ENCODE assay signal across 10 cellular contexts in genomic region chr16:27285676-27286196, GRCh38. TPM values are rescaled to one million over a fixed set of nuclear protein-coding genes. Genes with fewer than 3 reads are reported as not detected.
DNase-seq lines count a peak whose midpoint lies in the region; ATAC-seq and TF ChIP-seq lines count a peak whose summit lies in the region.
"Had no signal": no experiment of that assay in that cellular context is flagged by ENCODE, and none has a peak within 500 bp of the region (broad histone marks: within the 10 kb centered on the region; RNA-seq: fewer than 3 reads in every experiment).

No MANE protein-coding gene starts in this region.

- peak overlapping the region in 4 of 7 donors; percentile 38 to 84 (median 66) for H3K27ac Mint-ChIP-seq in CD4-positive, alpha-beta memory T cell
- peak overlapping the region; percentile 67 for H3K27ac Mint-ChIP-seq in neural progenitor cell

- H3F3A ChIP-seq in PC-9 (ENCODE audit: insufficient read depth, low read depth) (peaks cover 18% of the 10 kb centered on the region; the same call in 1 of the 2 replicates), neural progenitor cell (ENCODE audit: low read depth) (no peaks in the 10 kb centered on the region), MM.1S (ENCODE audit: insufficient read depth, low read length) (no peaks in the 10 kb centered on the region)

- POLR2A ChIA-PET in CD4-positive, alpha-beta memory T cell (lab: Charles Lee; ENCODE audit: partially characterized antibody): interaction anchor here (1.1 to 1.3 kb wide), 2 partner anchors 49 to 51 kb away, joined by 3 to 6 read pairs; no protein-coding TSS in a partner anchor
- POLR2A ChIA-PET in PC-9 (lab: Charles Lee; ENCODE audit: unreplicated experiment): no interaction called here

- no peak overlapping the region for H3K4me3 Mint-ChIP-seq in CD4-positive, alpha-beta memory T cell
- no peak overlapping the region for H3K4me3 Mint-ChIP-seq in neural progenitor cell

- no peak for DNase-seq in CD4-positive, alpha-beta memory T cell
- DNase-seq in PC-9 (no peak), neural progenitor cell (ENCODE audit: low spot score) (no peak), NCI-H446 (lab: John Stamatoyannopoulos, UW) (no peak), NCI-H187 (lab: John Stamatoyannopoulos, UW) (no peak), MM.1S (no peak)
- DNase-seq: activated naive CD4-positive, alpha-beta T cell treated with Interleukin-2 at 50 U/mL for 16 hours; NCI-H1048 had no signal

- intact Hi-C loops in CD4-positive, alpha-beta memory T cell (cut with micrococcal nuclease): no loop called here
- intact Hi-C loops in PC-9 (cut with micrococcal nuclease; ENCODE audit: unreplicated experiment): loop anchor here (1.0 kb wide), 1 partner anchor 17 kb away; the partner anchor contains the start of gene NSMCE1

- H2AFZ ChIP-seq in PC-9: no peak overlapping the region; the same call in 1 of the 2 replicates
- H2AFZ ChIP-seq in neural progenitor cell (replicated peaks): no peak overlapping the region
- H2AFZ ChIP-seq in MM.1S (ENCODE audit: low read length): no peak overlapping the region

- H4K20me1 ChIP-seq in PC-9 (ENCODE audit: insufficient read depth) (no peaks in the 10 kb centered on the region), neural progenitor cell (ENCODE audit: low read depth) (no peaks in the 10 kb centered on the region), MM.1S (ENCODE audit: insufficient read depth, low read length) (no peaks in the 10 kb centered on the region)

- CTCF ChIA-PET in CD4-positive, alpha-beta memory T cell (lab: Charles Lee; ENCODE audit: partially characterized antibody): interaction anchor here (0.8 to 1.2 kb wide), 2 partner anchors 30 to 107 kb away, joined by 3 read pairs; no protein-coding TSS in a partner anchor
- CTCF ChIA-PET in PC-9 (lab: Charles Lee): interaction anchor here (1.0 kb wide), 1 partner anchor 51 kb away, joined by 5 read pairs; no protein-coding TSS in a partner anchor

- no peaks in the 10 kb centered on the region for H3K27me3 ChIP-seq in CD4-positive, alpha-beta memory T cell (ENCODE audit: insufficient read depth, low read length)
- H3K27me3 ChIP-seq in PC-9 (ENCODE audit: insufficient read depth, low read depth) (no peaks in the 10 kb centered on the region), neural progenitor cell (no peaks in the 10 kb centered on the region), MM.1S (replicated peaks; ENCODE audit: insufficient read depth, low read length) (no peaks in the 10 kb centered on the region)

- no peak overlapping the region for H3K4me3 ChIP-seq in CD4-positive, alpha-beta memory T cell (ENCODE audit: low read length in 2 of 2)
- no peak overlapping the region for H3K4me3 ChIP-seq in PC-9
- no peak overlapping the region for H3K4me3 ChIP-seq in neural progenitor cell
- H3K4me3 ChIP-seq in MM.1S (ENCODE audit: low read length): no peak overlapping the region

- no peaks in the 10 kb centered on the region for H3K9me3 ChIP-seq in CD4-positive, alpha-beta memory T cell (ENCODE audit: control insufficient read depth in 1 of 2, low read length in 2 of 2)
- H3K9me3 ChIP-seq in PC-9 (ENCODE audit: insufficient read depth, low read depth) (0 out of 2 replicates have a peak, but pooled peaks cover 3% of the 10 kb centered on the region), neural progenitor cell (ENCODE audit: low read depth) (no peaks in the 10 kb centered on the region), MM.1S (replicated peaks; ENCODE audit: insufficient read depth, low read length) (no peaks in the 10 kb centered on the region)

- H3K9me3 Mint-ChIP-seq in CD4-positive, alpha-beta memory T cell: no peaks in the 10 kb centered on the region
- H3K9me3 Mint-ChIP-seq in neural progenitor cell: peaks cover 3% of the 10 kb centered on the region

- H3K27ac ChIP-seq in CD4-positive, alpha-beta memory T cell (ENCODE audit: low read depth, low read length): no peak overlapping the region
- H3K27ac ChIP-seq in PC-9 (peak overlapping the region; percentile 60), neural progenitor cell (no peak overlapping the region), MM.1S (ENCODE audit: low read length) (no peak overlapping the region)

- ATAC-seq in esophagus mucosa (peak; percentile 22), HG02870 (IDR thresholded peaks at IDR 0.05; ENCODE audit: unreplicated experiment) (no peak)

- peak overlapping the region; percentile 35 for H3K4me2 ChIP-seq in PC-9
- no peak overlapping the region for H3K4me2 ChIP-seq in neural progenitor cell
- no peak overlapping the region for H3K4me2 ChIP-seq in MM.1S (ENCODE audit: low read depth, low read length)

- H3K9ac ChIP-seq in neural progenitor cell (no peak overlapping the region), MM.1S (ENCODE audit: low read length) (no peak overlapping the region)

- H3K9me2 ChIP-seq in PC-9 (ENCODE audit: insufficient read depth) (no peaks in the 10 kb centered on the region), MM.1S (replicated peaks; ENCODE audit: insufficient read depth, low read length) (no peaks in the 10 kb centered on the region)

- peaks cover 23 to 49% (median 38%) of the 10 kb centered on the region in 4 donors for H3K4me1 Mint-ChIP-seq in CD4-positive, alpha-beta memory T cell
- H3K4me1 Mint-ChIP-seq in neural progenitor cell: peaks cover 12% of the 10 kb centered on the region

- no peaks in the 10 kb centered on the region for H3K27me3 Mint-ChIP-seq in CD4-positive, alpha-beta memory T cell
- peaks cover 4% of the 10 kb centered on the region for H3K27me3 Mint-ChIP-seq in neural progenitor cell (ENCODE audit: insufficient read depth, low read depth)

- no TSS peak for BruUV-seq in PC-9 (replicated peaks; lab: Mats Ljungman, UMichigan)

- no peaks in the 10 kb centered on the region for H3K36me3 ChIP-seq in CD4-positive, alpha-beta memory T cell (ENCODE audit: insufficient read depth, low read length)
- H3K36me3 ChIP-seq in PC-9 (ENCODE audit: low read depth) (no peaks in the 10 kb centered on the region), neural progenitor cell (no peaks in the 10 kb centered on the region), MM.1S (replicated peaks; ENCODE audit: insufficient read depth, low read length) (no peaks in the 10 kb centered on the region)

- no peaks in the 10 kb centered on the region for H3K79me2 ChIP-seq in PC-9 (ENCODE audit: low read depth)
- no peaks in the 10 kb centered on the region for H3K79me2 ChIP-seq in neural progenitor cell (ENCODE audit: low read depth)
- H3K79me2 ChIP-seq in MM.1S (ENCODE audit: low read length): no peaks in the 10 kb centered on the region

- no peaks in the 10 kb centered on the region for H3K36me3 Mint-ChIP-seq in CD4-positive, alpha-beta memory T cell
- H3K36me3 Mint-ChIP-seq in neural progenitor cell: no peaks in the 10 kb centered on the region

- peaks cover 23% of the 10 kb centered on the region for H3K4me1 ChIP-seq in CD4-positive, alpha-beta memory T cell (ENCODE audit: insufficient read depth, low read length)
- H3K4me1 ChIP-seq in PC-9 (replicated peaks; ENCODE audit: insufficient read depth) (peaks cover 20% of the 10 kb centered on the region), neural progenitor cell (no peaks in the 10 kb centered on the region), MM.1S (ENCODE audit: low read length) (no peaks in the 10 kb centered on the region)

- TF ChIP-seq CTCF in PC-9 (conservative IDR thresholded peaks at IDR 0.05) (no peak), neural progenitor cell (IDR thresholded peaks at IDR 0.05) (no peak), MM.1S (IDR thresholded peaks at IDR 0.05; ENCODE audit: low read length) (no peak)

RNA-seq across cellular contexts. Expression of gene NSMCE1, which starts 17.2 kb away (rescaled TPM):
- total RNA-seq in CD4-positive, alpha-beta memory T cell: 10 to 100 TPM; 66.6 to 70.7 TPM
- polyA plus RNA-seq in CD4-positive, alpha-beta memory T cell: 100 to 1,000 TPM; 142 to 202 TPM
- 114 and 121 TPM in 2 replicates for total RNA-seq in PC-9 (2021)
- total RNA-seq in esophagus mucosa: 46.8 TPM
- 44.6 and 83.4 TPM in 2 replicates for total RNA-seq in neural progenitor cell (ENCODE audit: low replicate concordance)

RNA-seq across cellular contexts. Expression of gene IL4R, which starts 28.0 kb away (rescaled TPM):
- 100 to 1,000 TPM; 143 to 152 TPM for total RNA-seq in CD4-positive, alpha-beta memory T cell
- 10 to 100 TPM; 32.6 to 66.1 TPM for polyA plus RNA-seq in CD4-positive, alpha-beta memory T cell
- total RNA-seq in PC-9 (2021) (65.3 and 76.5 TPM in 2 replicates), esophagus mucosa (119 TPM), neural progenitor cell (ENCODE audit: low replicate concordance) (6.6 and 9.6 TPM in 2 replicates)
